12 cellular contexts compared by ENCODE assay signal in genomic region chr16:75542462-75542861, GRCh38. TPM values are rescaled to one million over a fixed set of nuclear protein-coding genes. Genes with fewer than 3 reads are reported as not detected.
A peak's percentile ranks its signal among the peaks of the same experiment; 100 is the strongest.
DNase-seq lines count a peak whose midpoint lies in the region; ATAC-seq, FAIRE-seq and TF ChIP-seq lines count a peak whose summit lies in the region.
"Not testable (repeated sequence)": the region's sequence is repeated elsewhere in the genome, so short reads cannot be mapped to it uniquely, and the experiment has no call there.
"Had no signal": no experiment of that assay in that cellular context is flagged by ENCODE, and none has a peak within 500 bp of the region (broad histone marks: within the 10 kb centered on the region; RNA-seq: fewer than 3 reads in every experiment).

No MANE protein-coding gene starts in this region.

- peak overlapping the region in 1 of 2 donors; percentile 73 for H3K9ac ChIP-seq in colonic mucosa (ENCODE audit: low read depth in 2 of 2, low read length in 2 of 2)

- not testable (repeated sequence) for H3K4me3 ChIP-seq in Peyer's patch; colonic mucosa; mucosa of descending colon; small intestine (ENCODE audit: low read depth in 1 of 2, low read length in 2 of 2); upper lobe of right lung

- FAIRE-seq in small intestine (lab: Jason Lieb, UNC), result not testable (repeated sequence)

- not testable (repeated sequence) for H3K27me3 ChIP-seq in Peyer's patch; colonic mucosa; small intestine (ENCODE audit: control insufficient read depth in 2 of 2, insufficient read depth in 2 of 2, low read length in 2 of 2); upper lobe of right lung

- DNase-seq in Peyer's patch (peak in 1 of 3 donors; percentile 62), small intestine (peak; percentile 69), upper lobe of right lung (peak; percentile 29)
- not testable (repeated sequence) for DNase-seq in colonic mucosa, mucosa of descending colon

- intact Hi-C loops in colonic mucosa (cut with DNase I); mucosa of descending colon (cut with DNase I, micrococcal nuclease); upper lobe of right lung (cut with DNase I): not testable (repeated sequence)

- H3K9me3 ChIP-seq in Peyer's patch; colonic mucosa; mucosa of descending colon; small intestine (ENCODE audit: control insufficient read depth, low read depth); upper lobe of right lung: not testable (repeated sequence)

- not testable (repeated sequence) for TF ChIP-seq CTCF in Peyer's patch (IDR thresholded peaks at IDR 0.05); colonic mucosa (IDR thresholded peaks at IDR 0.05); mucosa of descending colon (IDR thresholded peaks at IDR 0.05); upper lobe of right lung (IDR thresholded peaks at IDR 0.05)

- peak; percentile 67 for ATAC-seq in mucosa of descending colon
- not testable (repeated sequence) for ATAC-seq in upper lobe of right lung

- not testable (repeated sequence) for TF ChIP-seq POLR2A in Peyer's patch (IDR thresholded peaks at IDR 0.05)

- not testable (repeated sequence) for H3K36me3 ChIP-seq in Peyer's patch; colonic mucosa; mucosa of descending colon (ENCODE audit: low read depth); small intestine (ENCODE audit: control insufficient read depth in 2 of 2, insufficient read depth in 2 of 2, low read length in 2 of 2); upper lobe of right lung

- WGBS in small intestine, 3 donors, result 27 to 67% (median 54%) methylated on average over 7 to 8 of the region's 8 CpGs

- H3K27ac ChIP-seq in Peyer's patch (peak overlapping the region in 3 of 4 donors; percentile 56 to 82 (median 75)), colonic mucosa (peak overlapping the region; percentile 66), small intestine (ENCODE audit: low read depth in 1 of 2, low read length in 1 of 2) (peak overlapping the region in 1 of 2 donors; percentile 43)
- H3K27ac ChIP-seq in upper lobe of right lung, result not testable (repeated sequence)

- H3K4me1 ChIP-seq in Peyer's patch (peaks cover 0 to 33% (median 0%) of the 10 kb centered on the region in 4 donors), mucosa of descending colon (ENCODE audit: low read depth) (peaks cover 24% of the 10 kb centered on the region)
- H3K4me1 ChIP-seq in colonic mucosa; small intestine (ENCODE audit: control insufficient read depth in 2 of 2, insufficient read depth in 1 of 2, low read depth in 1 of 2, low read length in 1 of 2); upper lobe of right lung: not testable (repeated sequence)

RNA-seq across cellular contexts. Expression of gene CHST5, which starts 6.6 kb away (rescaled TPM):
- total RNA-seq in Peyer's patch (100 to 1,000 TPM in 1 of 4 donors, 10 to 100 TPM in 2, 1 to 10 TPM in 1; 5.8 to 160 (median 75.8) TPM), colonic mucosa (100 to 1,000 TPM; 107 to 142 TPM), mucosa of descending colon (100 to 1,000 TPM in 2 of 3 donors, 10 to 100 TPM in 1; 27.4 to 111 (median 105) TPM), upper lobe of right lung (not detected)
- 10 to 100 TPM; 25.7 to 37.7 (median 29.3) TPM for polyA plus RNA-seq in small intestine
- total RNA-seq: CD4-positive, alpha-beta memory T cell; CD4-positive, CD25-positive, alpha-beta regulatory T cell; CD8-positive, alpha-beta memory T cell; Daoy; G401 had no signal
- polyA plus RNA-seq: AG04450; CD14-positive monocyte; CD4-positive, alpha-beta memory T cell; CD4-positive, CD25-positive, alpha-beta regulatory T cell; CD8-positive, alpha-beta memory T cell had no signal

RNA-seq across cellular contexts. Expression of gene TMEM231, which starts 13.6 kb away (rescaled TPM):
- total RNA-seq in Peyer's patch, result 10 to 100 TPM in 1 of 4 donors, 1 to 10 TPM in 3; 3.3 to 17.9 (median 4.0) TPM
- total RNA-seq in colonic mucosa, result 1 to 10 TPM; 4.7 to 6.3 TPM
- 1 to 10 TPM; 4.7 to 7.3 (median 5.5) TPM for total RNA-seq in mucosa of descending colon
- polyA plus RNA-seq in small intestine, result 1 to 10 TPM; 1.4 to 5.4 (median 2.2) TPM
- total RNA-seq in upper lobe of right lung, result 4.5 TPM

RNA-seq across cellular contexts. Expression of gene GABARAPL2, which starts 23.7 kb away (rescaled TPM):
- total RNA-seq in Peyer's patch (10 to 100 TPM; 52.0 to 80.9 (median 61.9) TPM), colonic mucosa (100 to 1,000 TPM in 1 of 2 donors, 10 to 100 TPM in 1; 73.5 to 111 TPM), mucosa of descending colon (100 to 1,000 TPM in 2 of 3 donors, 10 to 100 TPM in 1; 81.4 to 110 (median 106) TPM), upper lobe of right lung (109 TPM)
- polyA plus RNA-seq in small intestine, result 100 to 1,000 TPM; 130 to 182 (median 150) TPM

RNA-seq across cellular contexts. Expression of gene CHST6, which starts 47.2 kb away (rescaled TPM):
- total RNA-seq in Peyer's patch, result 10 to 100 TPM in 3 of 4 donors, not detected in 1; 12.8 to 50.2 (median 22.3) TPM
- 1 to 10 TPM; 2.7 to 5.6 TPM for total RNA-seq in colonic mucosa
- 1 to 10 TPM; 1.8 to 2.9 (median 2.9) TPM for total RNA-seq in mucosa of descending colon
- polyA plus RNA-seq in small intestine, result 10 to 100 TPM in 1 of 3 donors, 1 to 10 TPM in 2; 2.6 to 10.1 (median 7.3) TPM
- total RNA-seq in upper lobe of right lung, result 0.09 TPM
- total RNA-seq: CD4-positive, CD25-positive, alpha-beta regulatory T cell; G401 had no signal
- polyA plus RNA-seq: CD14-positive monocyte; CD4-positive, alpha-beta memory T cell; CD4-positive, CD25-positive, alpha-beta regulatory T cell; CD8-positive, alpha-beta memory T cell had no signal
